Comparison of ENCODE assay signal across 1 cellular context in the genomic region with DNA sequence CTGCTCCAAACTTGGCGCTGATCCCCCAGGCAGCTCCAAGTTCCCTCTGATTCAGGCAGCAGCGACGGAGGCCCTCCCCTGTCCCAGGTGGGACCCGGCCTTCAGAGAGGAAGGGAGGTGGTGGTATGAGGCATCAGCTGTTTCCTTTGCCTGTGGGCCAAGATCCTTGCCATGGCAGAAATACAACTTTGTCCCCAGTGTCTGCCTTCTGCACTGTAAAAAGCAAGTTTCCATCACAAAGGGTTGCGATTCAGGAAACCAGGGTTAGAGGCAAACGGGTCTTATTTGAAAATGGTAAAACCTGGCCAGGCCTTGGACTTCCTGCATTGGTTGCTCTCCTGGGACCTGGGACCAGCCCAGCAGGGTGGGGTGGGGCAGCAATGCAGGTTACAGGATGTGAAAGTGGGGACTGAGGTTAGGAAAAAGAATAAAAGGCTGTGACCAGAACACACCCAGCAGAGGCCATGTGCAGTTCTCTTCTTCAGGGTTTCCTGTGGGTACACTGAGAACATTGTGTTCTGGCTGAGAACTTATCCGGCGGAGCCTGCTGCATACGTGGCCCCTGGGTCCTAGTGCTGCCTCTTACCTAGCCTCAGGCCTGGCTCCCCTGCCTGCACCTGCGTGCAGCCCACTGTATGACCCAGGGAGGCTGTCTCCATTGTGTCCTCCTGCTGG.
TF ChIP-seq lines count a peak whose summit lies in the region.

No MANE protein-coding gene starts in this region.

TF ChIP-seq in IMR-90, 13 proteins besides CTCF, POLR2A, EP300 and RAD21:
- TF ChIP-seq BHLHE40 (IDR thresholded peaks at IDR 0.05; ENCODE audit: low read depth, low read length) = no peak
- no peak for TF ChIP-seq RCOR1 (IDR thresholded peaks at IDR 0.05; ENCODE audit: insufficient replicate concordance, low read length)
- TF ChIP-seq, protein P1, sequence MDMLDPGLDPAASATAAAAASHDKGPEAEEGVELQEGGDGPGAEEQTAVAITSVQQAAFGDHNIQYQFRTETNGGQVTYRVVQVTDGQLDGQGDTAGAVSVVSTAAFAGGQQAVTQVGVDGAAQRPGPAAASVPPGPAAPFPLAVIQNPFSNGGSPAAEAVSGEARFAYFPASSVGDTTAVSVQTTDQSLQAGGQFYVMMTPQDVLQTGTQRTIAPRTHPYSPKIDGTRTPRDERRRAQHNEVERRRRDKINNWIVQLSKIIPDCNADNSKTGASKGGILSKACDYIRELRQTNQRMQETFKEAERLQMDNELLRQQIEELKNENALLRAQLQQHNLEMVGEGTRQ (IDR thresholded peaks at IDR 0.05; ENCODE audit: low read depth, low read length) = no peak
- no peak for TF ChIP-seq MAZ (IDR thresholded peaks at IDR 0.05; ENCODE audit: borderline replicate concordance, low read depth, low read length)
- TF ChIP-seq CEBPB (IDR thresholded peaks at IDR 0.05; ENCODE audit: low read depth, low read length) = no peak
- no peak for TF ChIP-seq MXI1 (IDR thresholded peaks at IDR 0.05; ENCODE audit: borderline replicate concordance, low read depth, low read length)
